Comparison of ENCODE assay signal across 14 cellular contexts in genomic region chr9:122382901-122383850, GRCh38. TPM values are rescaled to one million over a fixed set of nuclear protein-coding genes. Genes with fewer than 3 reads are reported as not detected.
DNase-seq lines count a peak whose midpoint lies in the region; ATAC-seq and TF ChIP-seq lines count a peak whose summit lies in the region.
"Had no signal": no experiment of that assay in that cellular context is flagged by ENCODE, and none has a peak within 500 bp of the region (broad histone marks: within the 10 kb centered on the region; RNA-seq: fewer than 3 reads in every experiment).

No MANE protein-coding gene starts in this region.

- peak overlapping the region; percentile 64 for H4K5ac ChIP-seq in IMR-90 (ENCODE audit: low read depth, low read length)

- no peak overlapping the region for H3K4me2 ChIP-seq in IMR-90 (ENCODE audit: low read depth, low read length)

- H3K4ac ChIP-seq in IMR-90 (ENCODE audit: low read depth, low read length), result peak overlapping the region; percentile 96

- peaks cover 12% of the 10 kb centered on the region for H3K36me3 ChIP-seq in BJ (ENCODE audit: control insufficient read depth, insufficient read depth, low read length)
- peaks cover 69% of the 10 kb centered on the region for H3K36me3 ChIP-seq in IMR-90 (ENCODE audit: control insufficient read depth, insufficient read depth, low read length)
- peaks cover 75% of the 10 kb centered on the region for H3K36me3 ChIP-seq in muscle layer of colon (ENCODE audit: insufficient read depth, low read length)
- H3K36me3 ChIP-seq: thyroid gland had no signal

- BruUV-seq in IMR-90 (replicated peaks; lab: Mats Ljungman, UMichigan), result no TSS peak

- H3K14ac ChIP-seq in IMR-90 (replicated peaks; ENCODE audit: low read depth, low read length), result peak overlapping the region; percentile 87

- no peaks in the 10 kb centered on the region for H4K20me1 ChIP-seq in IMR-90 (ENCODE audit: insufficient read depth, low read length)

- ATAC-seq in IMR-90 (ENCODE audit: low read depth) (peak; percentile 38), GM19452 (IDR thresholded peaks at IDR 0.05; ENCODE audit: unreplicated experiment) (no peak)
- ATAC-seq: activated CD4-positive, alpha-beta T cell treated with anti-CD3 and anti-CD28 coated beads for 36 hours; naive thymus-derived CD8-positive, alpha-beta T cell; Panc1 had no signal

- H2AFZ ChIP-seq in IMR-90 (replicated peaks; ENCODE audit: low read length, poor library complexity), result peak overlapping the region; percentile 34

- no peak overlapping the region for H3K9ac ChIP-seq in IMR-90 (ENCODE audit: low read depth, low read length)
- no peak overlapping the region for H3K9ac ChIP-seq in muscle layer of colon (ENCODE audit: low read length)

- intact Hi-C loops in IMR-90 (cut with micrococcal nuclease), result no loop called here

- H3K9me1 ChIP-seq in IMR-90 (ENCODE audit: insufficient read depth, low read length), result peaks cover 25% of the 10 kb centered on the region

- peak overlapping the region; percentile 86 for H2AK9ac ChIP-seq in IMR-90 (replicated peaks; ENCODE audit: low read depth, low read length, poor library complexity)

- peak overlapping the region; percentile 90 for H2BK15ac ChIP-seq in IMR-90 (ENCODE audit: low read depth, low read length)

- peak overlapping the region; percentile 56; the same call in 1 of the 2 replicates for H3K23ac ChIP-seq in IMR-90 (ENCODE audit: low read depth, low read length)

- H3K4me3 ChIP-seq in BJ (ENCODE audit: low read depth, low read length), result no peak overlapping the region
- H3K4me3 ChIP-seq in IMR-90 (ENCODE audit: insufficient read depth, low read depth, low read length), result no peak overlapping the region
- H3K4me3 ChIP-seq in epithelial cell of esophagus (ENCODE audit: low read length), result no peak overlapping the region
- no peak overlapping the region for H3K4me3 ChIP-seq in muscle layer of colon (ENCODE audit: low read depth in 1 of 2, low read length in 2 of 2)
- H3K4me3 ChIP-seq: skin epidermis, thyroid gland had no signal

- peaks cover 5 to 37% of the 10 kb centered on the region in 2 experiments; a peak in 3 of 4 replicates for H3K79me1 ChIP-seq in IMR-90 (ENCODE audit: low read depth in 1 of 2, low read length in 2 of 2)

- H3K56ac ChIP-seq in IMR-90 (ENCODE audit: extremely low read depth, insufficient read depth, low read length), result no peak overlapping the region

- peak overlapping the region; percentile 94 for H2AK5ac ChIP-seq in IMR-90 (ENCODE audit: low read depth, low read length)

- no peak for TF ChIP-seq POLR2A in IMR-90 (IDR thresholded peaks at IDR 0.05; ENCODE audit: low read depth, low read length)

- TF ChIP-seq CTCF in BJ (IDR thresholded peaks at IDR 0.05; ENCODE audit: insufficient read depth, low read depth, low read length) (no peak), IMR-90 (conservative IDR thresholded peaks at IDR 0.05; ENCODE audit: low read depth, low read length) (no peak), epithelial cell of esophagus (IDR thresholded peaks at IDR 0.05; ENCODE audit: insufficient read depth, low read depth, low read length, missing control alignments) (no peak)

- peaks cover 3% of the 10 kb centered on the region; the same call in 1 of the 2 replicates for H3K9me3 ChIP-seq in IMR-90 (ENCODE audit: control insufficient read depth, insufficient read depth, low read length)
- no peaks in the 10 kb centered on the region for H3K9me3 ChIP-seq in muscle layer of colon (ENCODE audit: low read length)
- H3K9me3 ChIP-seq: thyroid gland had no signal

- H2BK20ac ChIP-seq in IMR-90 (ENCODE audit: low read depth, low read length), result peak overlapping the region; percentile 92

- H2BK5ac ChIP-seq in IMR-90 (ENCODE audit: low read depth, low read length, poor library complexity, severe bottlenecking), result peak overlapping the region; percentile 83

- H3K4me1 ChIP-seq in IMR-90 (ENCODE audit: control insufficient read depth, insufficient read depth, low read length), result peaks cover 18% of the 10 kb centered on the region
- H3K4me1 ChIP-seq in muscle layer of colon (ENCODE audit: insufficient read depth, low read length), result peaks cover 18% of the 10 kb centered on the region
- H3K4me1 ChIP-seq: thyroid gland had no signal

- DNase-seq in BJ (ENCODE audit: low read depth) (peak; percentile 32), IMR-90 (peak; percentile 56), epithelial cell of esophagus (ENCODE audit: low read depth) (peak; percentile 43), KBM-7 (no peak), NCI-H526 (lab: John Stamatoyannopoulos, UW) (no peak)
- DNase-seq: activated CD4-positive, alpha-beta T cell treated with anti-CD3 and anti-CD28 coated beads for 36 hours; kidney; naive thymus-derived CD8-positive, alpha-beta T cell; NCI-H2227 treated with DMSO at 0.1 percent for 48 hours; thyroid gland had no signal

- TF ChIP-seq RAD21 in IMR-90 (IDR thresholded peaks at IDR 0.05; ENCODE audit: low read length), result no peak

- CTCF ChIA-PET in BJ (lab: Yijun Ruan, JAX) (interaction anchor here (0.7 to 2.2 kb wide), 6 partner anchors 10 to 81 kb away, joined by 3 to 9 read pairs (median 4); partner anchors contain the start of gene PTGS1), IMR-90 (lab: Yijun Ruan, JAX) (interaction anchor here (0.6 to 0.7 kb wide), 2 partner anchors 146 to 482 kb away, joined by 3 to 4 read pairs; no protein-coding TSS in a partner anchor)

- H3K27ac ChIP-seq in IMR-90 (ENCODE audit: insufficient read depth, low read length) (peak overlapping the region; percentile 70), muscle layer of colon (ENCODE audit: low read depth, low read length) (peak overlapping the region; percentile 9)
- H3K27ac ChIP-seq: skin epidermis, thyroid gland had no signal

- peak overlapping the region; percentile 87 for H2BK120ac ChIP-seq in IMR-90 (ENCODE audit: low read depth, low read length)

- 90% methylated on average over 7 of the region's 16 CpGs; no CpG with 5 or more reads in 1 of the 2 experiments for WGBS in IMR-90 (ENCODE audit: extremely low coverage in 2 of 2, insufficient read length in 1 of 2), 2 experiments

- H4K8ac ChIP-seq in IMR-90 (ENCODE audit: low read depth in 2 of 2, low read length in 2 of 2), result peak overlapping the region; percentile 75 to 93

- H3K18ac ChIP-seq in IMR-90 (ENCODE audit: low read depth, low read length), result peak overlapping the region; percentile 37; the same call in 1 of the 2 replicates

- POLR2A ChIA-PET in BJ (lab: Charles Lee), result interaction anchor here (0.6 kb wide), 5 partner anchors 10 to 276 kb away, joined by 6 to 17 read pairs (median 13); no protein-coding TSS in a partner anchor
- POLR2A ChIA-PET in IMR-90 (lab: Charles Lee; ENCODE audit: unreplicated experiment), result interaction anchor here (0.6 kb wide), 1 partner anchor 62 kb away, joined by 8 read pairs; no protein-coding TSS in a partner anchor

- peak overlapping the region; percentile 88 for H4K91ac ChIP-seq in IMR-90 (ENCODE audit: insufficient read depth, low read depth, low read length)

- dilution Hi-C loops in IMR-90 (cut with HindIII; ENCODE audit: low sequenced_read_pairs, unreplicated experiment), result no loop called here

- in situ Hi-C loops in IMR-90 (cut with MboI; ENCODE audit: low sequenced_read_pairs) (no loop called here), KBM-7 (cut with MboI; ENCODE audit: low pct_unique_long_range_greater_than_20kb, low sequenced_read_pairs) (no loop called here)

- H3K27me3 ChIP-seq in BJ (ENCODE audit: control insufficient read depth, insufficient read depth, low read length), result no peaks in the 10 kb centered on the region
- no peaks in the 10 kb centered on the region for H3K27me3 ChIP-seq in IMR-90 (ENCODE audit: control insufficient read depth, insufficient read depth, low read length)
- H3K27me3 ChIP-seq in muscle layer of colon (ENCODE audit: control insufficient read depth in 1 of 2, insufficient read depth in 2 of 2, low read length in 2 of 2), result no peaks in the 10 kb centered on the region
- H3K27me3 ChIP-seq: thyroid gland had no signal

TF ChIP-seq in IMR-90, 13 proteins besides CTCF, POLR2A, EP300 and RAD21:
- no peak for TF ChIP-seq MAFK (IDR thresholded peaks at IDR 0.05; ENCODE audit: low read depth, low read length)
- TF ChIP-seq MXI1 (IDR thresholded peaks at IDR 0.05; ENCODE audit: borderline replicate concordance, low read depth, low read length), result no peak
- TF ChIP-seq BHLHE40 (IDR thresholded peaks at IDR 0.05; ENCODE audit: low read depth, low read length), result no peak
- TF ChIP-seq NFE2L2 (IDR thresholded peaks at IDR 0.05; ENCODE audit: low read depth, low read length), result no peak
- no peak for TF ChIP-seq RCOR1 (IDR thresholded peaks at IDR 0.05; ENCODE audit: insufficient replicate concordance, low read length)
- TF ChIP-seq CEBPB (IDR thresholded peaks at IDR 0.05; ENCODE audit: low read depth, low read length), result peak; percentile 49; the same call in 1 of the 2 replicates
- TF ChIP-seq SMC3 (IDR thresholded peaks at IDR 0.05; ENCODE audit: low read depth, low read length), result no peak
- no peak for TF ChIP-seq RFX5 (IDR thresholded peaks at IDR 0.05; ENCODE audit: low read depth, low read length)

RNA-seq across cellular contexts. Expression of gene PTGS1, which starts 12.4 kb away (rescaled TPM):
- polyA plus RNA-seq in BJ (2011; rRNA removed), result 72.6 and 102 TPM in 2 replicates
- 50.8 and 56.1 TPM in 2 replicates for polyA minus RNA-seq in BJ (2011; rRNA and poly(A)+ RNA removed)
- total RNA-seq in IMR-90 (2012; rRNA removed), result 21.1 and 24.7 TPM in 2 replicates
- 33.9 and 38.3 TPM in 2 replicates for polyA plus RNA-seq in IMR-90 (2012; rRNA removed)
- polyA plus RNA-seq in IMR-90 (2012; cell fraction: cytosol; rRNA removed), result 32.1 and 51.8 TPM in 2 replicates
- polyA plus RNA-seq in IMR-90 (2012; cell fraction: nucleus; rRNA removed; ENCODE audit: low replicate concordance), result 40.2 and 55.2 TPM in 2 replicates

Comparison
In these comparisons a context has a peak if more than half of its experiments do, and no peak if none do; other contexts are left out.
1. DNase-seq: peak in BJ (single experiment), IMR-90 (single experiment) and epithelial cell of esophagus (single experiment); none in KBM-7 (single experiment) and NCI-H526 (0 of 2).